In the genomic region with DNA sequence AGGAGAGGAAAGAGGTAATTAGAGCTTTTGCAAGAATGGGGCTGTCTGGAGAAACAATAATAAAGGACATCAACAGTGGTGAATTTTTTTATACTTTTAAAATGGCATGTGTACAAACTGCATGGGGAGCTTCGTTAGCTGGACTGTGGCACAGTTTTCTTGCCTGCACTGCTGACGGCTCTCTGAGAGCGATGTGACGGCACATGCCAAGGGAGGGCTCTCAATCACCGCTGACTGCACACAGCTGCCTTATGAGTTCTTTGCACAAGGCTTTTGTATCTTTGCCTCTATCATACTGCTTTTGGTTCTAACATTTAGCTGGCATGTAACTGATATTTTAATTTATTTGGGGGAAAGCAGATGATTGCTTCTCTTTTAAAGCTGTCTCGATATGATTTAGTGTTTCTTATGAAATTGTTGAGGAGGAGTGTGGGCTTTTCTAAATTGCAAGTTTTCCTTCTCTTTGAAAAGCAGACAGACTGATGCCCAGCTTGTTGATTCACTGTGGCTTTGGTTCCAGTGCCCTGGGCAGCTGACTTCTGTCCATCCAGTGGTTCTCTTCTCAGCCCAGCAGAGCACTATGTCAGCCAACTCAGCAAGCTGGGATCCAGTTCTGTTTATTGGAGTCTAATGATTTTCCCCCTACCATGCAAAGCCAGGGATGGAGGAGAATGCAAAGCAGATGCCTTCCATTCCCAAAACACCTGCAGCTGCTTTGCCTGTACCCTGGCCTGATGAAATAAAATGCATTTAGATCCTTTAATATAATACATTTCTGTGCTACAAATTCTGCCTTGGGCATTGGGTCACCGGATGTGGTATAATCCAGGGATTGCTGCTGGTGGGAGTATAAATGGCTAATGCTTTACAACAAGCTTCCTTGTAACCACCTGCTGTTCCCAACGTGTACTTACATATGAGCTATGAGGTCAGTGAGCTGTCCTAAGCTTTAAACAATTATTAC, we compare ENCODE assay signal across 14 cellular contexts.
DNase-seq lines count a peak whose midpoint lies in the region; ATAC-seq and TF ChIP-seq lines count a peak whose summit lies in the region.
"Had no signal": no experiment of that assay in that cellular context is flagged by ENCODE, and none has a peak within 500 bp of the region (broad histone marks: within the 10 kb centered on the region; RNA-seq: fewer than 3 reads in every experiment).

No MANE protein-coding gene starts in this region.

- H3K79me2 ChIP-seq in GM23338 (replicated peaks; ENCODE audit: insufficient read depth), result peaks cover 11% of the 10 kb centered on the region

- H3K27ac ChIP-seq in GM23338 (ENCODE audit: low read depth), result no peak overlapping the region
- H3K27ac ChIP-seq: esophagus muscularis mucosa, transverse colon had no signal

- no peaks in the 10 kb centered on the region for H3K36me3 ChIP-seq in GM23338 (ENCODE audit: insufficient read depth)
- H3K36me3 ChIP-seq: transverse colon had no signal

- peaks cover 3% of the 10 kb centered on the region; the same call in 1 of the 2 replicates for H4K20me1 ChIP-seq in GM23338 (replicated peaks; ENCODE audit: insufficient read depth)

- H3K9me2 ChIP-seq in GM23338 (ENCODE audit: insufficient read depth), result 0 out of 2 replicates have a peak, but pooled peaks cover 3% of the 10 kb centered on the region

- DNase-seq in LHCN-M2 (ENCODE audit: low read depth) (peak; percentile 66), NCI-H69 (lab: John Stamatoyannopoulos, UW) (peak; percentile 69), endothelial cell (ENCODE audit: low spot score) (no peak), nucleus accumbens (lab: John Stamatoyannopoulos, UW) (peak in 33 of 56 donors; percentile 7 to 68 (median 41)), GM23338 (ENCODE audit: low spot score) (no peak), germinal center (ENCODE audit: low spot score) (no peak), ecto neural progenitor cell (ENCODE audit: low spot score) (no peak), MV-4-11 (lab: John Stamatoyannopoulos, UW) (no peak)
- DNase-seq: Caco-2, OCI-M1, T-helper 9 cell, transverse colon had no signal

- H3K27ac Mint-ChIP-seq in endothelial cell (ENCODE audit: unreplicated experiment) (no peak overlapping the region), GM23338 (no peak overlapping the region; the same call in 1 of the 2 replicates)
- H3K27ac Mint-ChIP-seq: activated naive CD4-positive, alpha-beta T cell treated with anti-CD3 and anti-CD28 coated beads, Interleukin-2, amount 50 U/mL, for 72 hours had no signal

- H3K9me3 Mint-ChIP-seq in endothelial cell (ENCODE audit: unreplicated experiment), result no peaks in the 10 kb centered on the region
- H3K9me3 Mint-ChIP-seq in GM23338, result no peaks in the 10 kb centered on the region
- H3K9me3 Mint-ChIP-seq: activated naive CD4-positive, alpha-beta T cell treated with anti-CD3 and anti-CD28 coated beads, Interleukin-2, amount 50 U/mL, for 72 hours had no signal

- H3K27me3 ChIP-seq in GM23338 (ENCODE audit: insufficient read depth), result no peaks in the 10 kb centered on the region
- H3K27me3 ChIP-seq: esophagus muscularis mucosa, transverse colon had no signal

- no peaks in the 10 kb centered on the region for H3F3A ChIP-seq in GM23338 (replicated peaks; ENCODE audit: low read depth)

- H3K36me3 Mint-ChIP-seq in endothelial cell (ENCODE audit: low read depth, unreplicated experiment) (no peaks in the 10 kb centered on the region), GM23338 (ENCODE audit: low read depth) (peaks cover 3% of the 10 kb centered on the region; the same call in 1 of the 3 replicates)
- H3K36me3 Mint-ChIP-seq: activated naive CD4-positive, alpha-beta T cell treated with anti-CD3 and anti-CD28 coated beads, Interleukin-2, amount 50 U/mL, for 72 hours had no signal

- no peak overlapping the region for H3K4me2 ChIP-seq in GM23338

- TF ChIP-seq CTCF in endothelial cell (IDR thresholded peaks at IDR 0.05; ENCODE audit: unreplicated experiment) (no peak), GM23338 (conservative IDR thresholded peaks at IDR 0.05; ENCODE audit: low read depth in 2 of 2) (no peak)

- peaks cover 43% of the 10 kb centered on the region for H3K4me1 ChIP-seq in GM23338 (ENCODE audit: insufficient read depth)
- H3K4me1 ChIP-seq: Caco-2, transverse colon had no signal

- no peak for ATAC-seq in GM23338

- peaks cover 28% of the 10 kb centered on the region for H3K4me1 Mint-ChIP-seq in endothelial cell (ENCODE audit: unreplicated experiment)
- H3K4me1 Mint-ChIP-seq in GM23338, result peaks cover 75% of the 10 kb centered on the region

- peak overlapping the region; percentile 22 for H3K4me3 Mint-ChIP-seq in endothelial cell (ENCODE audit: unreplicated experiment)
- no peak overlapping the region for H3K4me3 Mint-ChIP-seq in GM23338

- peaks cover 5% of the 10 kb centered on the region for H3K27me3 Mint-ChIP-seq in endothelial cell (ENCODE audit: unreplicated experiment)
- peaks cover 7% of the 10 kb centered on the region for H3K27me3 Mint-ChIP-seq in GM23338 (ENCODE audit: insufficient read depth, low read depth, poor library complexity)

- no peak overlapping the region for H3K4me3 ChIP-seq in GM23338
- H3K4me3 ChIP-seq: esophagus muscularis mucosa, transverse colon had no signal

- H2AFZ ChIP-seq in GM23338, result no peak overlapping the region

TF ChIP-seq in GM23338, 12 proteins besides CTCF, POLR2A, EP300 and RAD21 (continues in another document):
- TF ChIP-seq NANOG (IDR thresholded peaks at IDR 0.05; ENCODE audit: borderline replicate concordance), result no peak
- TF ChIP-seq, protein P1, sequence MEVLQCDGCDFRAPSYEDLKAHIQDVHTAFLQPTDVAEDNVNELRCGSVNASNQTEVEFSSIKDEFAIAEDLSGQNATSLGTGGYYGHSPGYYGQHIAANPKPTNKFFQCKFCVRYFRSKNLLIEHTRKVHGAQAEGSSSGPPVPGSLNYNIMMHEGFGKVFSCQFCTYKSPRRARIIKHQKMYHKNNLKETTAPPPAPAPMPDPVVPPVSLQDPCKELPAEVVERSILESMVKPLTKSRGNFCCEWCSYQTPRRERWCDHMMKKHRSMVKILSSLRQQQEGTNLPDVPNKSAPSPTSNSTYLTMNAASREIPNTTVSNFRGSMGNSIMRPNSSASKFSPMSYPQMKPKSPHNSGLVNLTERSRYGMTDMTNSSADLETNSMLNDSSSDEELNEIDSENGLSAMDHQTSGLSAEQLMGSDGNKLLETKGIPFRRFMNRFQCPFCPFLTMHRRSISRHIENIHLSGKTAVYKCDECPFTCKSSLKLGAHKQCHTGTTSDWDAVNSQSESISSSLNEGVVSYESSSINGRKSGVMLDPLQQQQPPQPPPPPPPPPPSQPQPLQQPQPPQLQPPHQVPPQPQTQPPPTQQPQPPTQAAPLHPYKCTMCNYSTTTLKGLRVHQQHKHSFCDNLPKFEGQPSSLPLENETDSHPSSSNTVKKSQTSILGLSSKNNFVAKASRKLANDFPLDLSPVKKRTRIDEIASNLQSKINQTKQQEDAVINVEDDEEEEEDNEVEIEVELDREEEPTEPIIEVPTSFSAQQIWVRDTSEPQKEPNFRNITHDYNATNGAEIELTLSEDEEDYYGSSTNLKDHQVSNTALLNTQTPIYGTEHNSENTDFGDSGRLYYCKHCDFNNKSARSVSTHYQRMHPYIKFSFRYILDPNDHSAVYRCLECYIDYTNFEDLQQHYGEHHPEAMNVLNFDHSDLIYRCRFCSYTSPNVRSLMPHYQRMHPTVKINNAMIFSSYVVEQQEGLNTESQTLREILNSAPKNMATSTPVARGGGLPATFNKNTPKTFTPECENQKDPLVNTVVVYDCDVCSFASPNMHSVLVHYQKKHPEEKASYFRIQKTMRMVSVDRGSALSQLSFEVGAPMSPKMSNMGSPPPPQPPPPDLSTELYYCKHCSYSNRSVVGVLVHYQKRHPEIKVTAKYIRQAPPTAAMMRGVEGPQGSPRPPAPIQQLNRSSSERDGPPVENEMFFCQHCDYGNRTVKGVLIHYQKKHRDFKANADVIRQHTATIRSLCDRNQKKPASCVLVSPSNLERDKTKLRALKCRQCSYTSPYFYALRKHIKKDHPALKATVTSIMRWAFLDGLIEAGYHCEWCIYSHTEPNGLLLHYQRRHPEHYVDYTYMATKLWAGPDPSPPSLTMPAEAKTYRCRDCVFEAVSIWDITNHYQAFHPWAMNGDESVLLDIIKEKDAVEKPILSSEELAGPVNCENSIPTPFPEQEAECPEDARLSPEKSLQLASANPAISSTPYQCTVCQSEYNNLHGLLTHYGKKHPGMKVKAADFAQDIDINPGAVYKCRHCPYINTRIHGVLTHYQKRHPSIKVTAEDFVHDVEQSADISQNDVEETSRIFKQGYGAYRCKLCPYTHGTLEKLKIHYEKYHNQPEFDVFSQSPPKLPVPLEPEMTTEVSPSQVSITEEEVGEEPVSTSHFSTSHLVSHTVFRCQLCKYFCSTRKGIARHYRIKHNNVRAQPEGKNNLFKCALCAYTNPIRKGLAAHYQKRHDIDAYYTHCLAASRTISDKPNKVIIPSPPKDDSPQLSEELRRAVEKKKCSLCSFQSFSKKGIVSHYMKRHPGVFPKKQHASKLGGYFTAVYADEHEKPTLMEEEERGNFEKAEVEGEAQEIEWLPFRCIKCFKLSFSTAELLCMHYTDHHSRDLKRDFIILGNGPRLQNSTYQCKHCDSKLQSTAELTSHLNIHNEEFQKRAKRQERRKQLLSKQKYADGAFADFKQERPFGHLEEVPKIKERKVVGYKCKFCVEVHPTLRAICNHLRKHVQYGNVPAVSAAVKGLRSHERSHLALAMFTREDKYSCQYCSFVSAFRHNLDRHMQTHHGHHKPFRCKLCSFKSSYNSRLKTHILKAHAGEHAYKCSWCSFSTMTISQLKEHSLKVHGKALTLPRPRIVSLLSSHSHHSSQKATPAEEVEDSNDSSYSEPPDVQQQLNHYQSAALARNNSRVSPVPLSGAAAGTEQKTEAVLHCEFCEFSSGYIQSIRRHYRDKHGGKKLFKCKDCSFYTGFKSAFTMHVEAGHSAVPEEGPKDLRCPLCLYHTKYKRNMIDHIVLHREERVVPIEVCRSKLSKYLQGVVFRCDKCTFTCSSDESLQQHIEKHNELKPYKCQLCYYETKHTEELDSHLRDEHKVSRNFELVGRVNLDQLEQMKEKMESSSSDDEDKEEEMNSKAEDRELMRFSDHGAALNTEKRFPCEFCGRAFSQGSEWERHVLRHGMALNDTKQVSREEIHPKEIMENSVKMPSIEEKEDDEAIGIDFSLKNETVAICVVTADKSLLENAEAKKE (CRISPR knock-in tag; IDR thresholded peaks at IDR 0.05), result no peak
- TF ChIP-seq, protein P2, sequence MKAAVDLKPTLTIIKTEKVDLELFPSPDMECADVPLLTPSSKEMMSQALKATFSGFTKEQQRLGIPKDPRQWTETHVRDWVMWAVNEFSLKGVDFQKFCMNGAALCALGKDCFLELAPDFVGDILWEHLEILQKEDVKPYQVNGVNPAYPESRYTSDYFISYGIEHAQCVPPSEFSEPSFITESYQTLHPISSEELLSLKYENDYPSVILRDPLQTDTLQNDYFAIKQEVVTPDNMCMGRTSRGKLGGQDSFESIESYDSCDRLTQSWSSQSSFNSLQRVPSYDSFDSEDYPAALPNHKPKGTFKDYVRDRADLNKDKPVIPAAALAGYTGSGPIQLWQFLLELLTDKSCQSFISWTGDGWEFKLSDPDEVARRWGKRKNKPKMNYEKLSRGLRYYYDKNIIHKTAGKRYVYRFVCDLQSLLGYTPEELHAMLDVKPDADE (IDR thresholded peaks at IDR 0.05), result no peak
- TF ChIP-seq STAT1 (IDR thresholded peaks at IDR 0.05; ENCODE audit: unreplicated experiment), result no peak
- no peak for TF ChIP-seq ZNF331 (CRISPR knock-in tag; IDR thresholded peaks at IDR 0.05; ENCODE audit: low read depth)
- no peak for TF ChIP-seq CREB1 (CRISPR knock-in tag; IDR thresholded peaks at IDR 0.05; ENCODE audit: low read depth)

Comparison
In these comparisons a context has a peak if more than half of its experiments do, and no peak if none do; other contexts are left out.
1. DNase-seq: peak in LHCN-M2 (single experiment), NCI-H69 (single experiment) and nucleus accumbens (33 of 56); none in endothelial cell (single experiment), GM23338 (single experiment), germinal center (single experiment), ecto neural progenitor cell (single experiment) and MV-4-11 (single experiment).